8 cellular contexts compared by ENCODE assay signal in genomic region chr10:133379152-133379800, GRCh38. TPM values are rescaled to one million over a fixed set of nuclear protein-coding genes. Genes with fewer than 3 reads are reported as not detected.
DNase-seq lines count a peak whose midpoint lies in the region; ATAC-seq, FAIRE-seq and TF ChIP-seq lines count a peak whose summit lies in the region.

Gene PAOX, plus strand, starts transcription at chr10:133379262. Its CDS starts 55 bp downstream, at chr10:133379317.

- H3K9ac ChIP-seq in BLaER1 treated with 17β-estradiol and CSF1 and Interleukin-3, amounts not matched to agents 10 nM and 100 nM, result peak within 1 kb of the TSS; percentile 70 to 87 (median 79)
- peak within 1 kb of the TSS; percentile 47 for H3K9ac ChIP-seq in smooth muscle cell (ENCODE audit: low read depth)

- peaks cover 0 to 9% (median 0%) of the 10 kb centered on the region in 11 experiments; a peak in 3 of 22 replicates for H4K20me1 ChIP-seq in BLaER1 treated with 17β-estradiol and CSF1 and Interleukin-3, amounts not matched to agents 10 nM and 100 nM
- no peaks in the 10 kb centered on the region for H4K20me1 ChIP-seq in smooth muscle cell (ENCODE audit: low read depth)

- H3K27ac ChIP-seq in BLaER1 treated with 17β-estradiol and CSF1 and Interleukin-3, amounts not matched to agents 10 nM and 100 nM, result peak within 1 kb of the TSS; percentile 40 to 64 (median 59); a peak in 19 of 22 replicates
- H3K27ac ChIP-seq in smooth muscle cell (ENCODE audit: low read depth), result no peak within 1 kb of the TSS

- H3K4me2 ChIP-seq in BLaER1 treated with 17β-estradiol and CSF1 and Interleukin-3, amounts not matched to agents 10 nM and 100 nM, result peak within 1 kb of the TSS; percentile 95 to 100 (median 98)
- peak within 1 kb of the TSS; percentile 100 for H3K4me2 ChIP-seq in smooth muscle cell

- H3K4me3 ChIP-seq in BLaER1 treated with 17β-estradiol and CSF1 and Interleukin-3, amounts not matched to agents 10 nM and 100 nM, result peak within 1 kb of the TSS; percentile 69 to 90 (median 80)
- peak within 1 kb of the TSS; percentile 68 for H3K4me3 ChIP-seq in bronchial epithelial cell (ENCODE audit: low read depth, low read length)
- H3K4me3 ChIP-seq in smooth muscle cell, result peak within 1 kb of the TSS; percentile 88

- TF ChIP-seq CTCF in bronchial epithelial cell (IDR thresholded peaks at IDR 0.05; ENCODE audit: insufficient read depth, low read length, severe bottlenecking), result no peak
- TF ChIP-seq CTCF in smooth muscle cell (IDR thresholded peaks at IDR 0.05; ENCODE audit: borderline replicate concordance, insufficient read depth, poor library complexity, severe bottlenecking), result no peak

- ATAC-seq in HG03342 (IDR thresholded peaks at IDR 0.05; ENCODE audit: unreplicated experiment), result peak; percentile 58

- no peak for FAIRE-seq in bronchial epithelial cell (lab: Jason Lieb, UNC)

- peaks cover 35 to 74% (median 58%) of the 10 kb centered on the region in 10 experiments for H3K4me1 ChIP-seq in BLaER1 treated with 17β-estradiol and CSF1 and Interleukin-3, amounts not matched to agents 10 nM and 100 nM
- H3K4me1 ChIP-seq in smooth muscle cell (ENCODE audit: low read depth), result peaks cover 3% of the 10 kb centered on the region

- peaks cover 0 to 7% (median 0%) of the 10 kb centered on the region in 11 experiments; a peak in 1 of 22 replicates for H3K27me3 ChIP-seq in BLaER1 treated with 17β-estradiol and CSF1 and Interleukin-3, amounts not matched to agents 10 nM and 100 nM
- no peaks in the 10 kb centered on the region for H3K27me3 ChIP-seq in bronchial epithelial cell (ENCODE audit: control insufficient read depth, insufficient read depth, low read length)
- no peaks in the 10 kb centered on the region for H3K27me3 ChIP-seq in smooth muscle cell (ENCODE audit: low read depth)

- H2AFZ ChIP-seq in smooth muscle cell (ENCODE audit: low read depth), result peak within 1 kb of the TSS; percentile 98

- no peaks in the 10 kb centered on the region for H3K9me3 ChIP-seq in BLaER1 treated with 17β-estradiol and CSF1 and Interleukin-3, amounts not matched to agents 10 nM and 100 nM (replicated peaks in 1 of 11)
- no peaks in the 10 kb centered on the region for H3K9me3 ChIP-seq in smooth muscle cell (replicated peaks; ENCODE audit: low read depth)

- WGBS in smooth muscle cell (ENCODE audit: low lambda C conversion rate), result 1% methylated on average over 37 of the region's 78 CpGs

- H3K79me2 ChIP-seq in smooth muscle cell (ENCODE audit: low read depth), result no peaks in the 10 kb centered on the region

- peaks cover 6% of the 10 kb centered on the region for H3F3A ChIP-seq in smooth muscle cell (ENCODE audit: low read depth)

- TF ChIP-seq POLR2A in GM19193 (IDR thresholded peaks at IDR 0.05; ENCODE audit: extremely low read depth, insufficient read depth, insufficient read length), result peak; percentile 58

- DNase-seq in T-helper 9 cell (peak; percentile 54), bronchial epithelial cell (ENCODE audit: low read depth) (peak; percentile 55), iPS-NIHi7 (ENCODE audit: extremely low spot score) (peak; percentile 87), smooth muscle cell (lab: John Stamatoyannopoulos, UW; ENCODE audit: unreplicated experiment) (peak; percentile 28), NCI-H1092 (lab: John Stamatoyannopoulos, UW) (no peak)

- peaks cover 0 to 12% (median 0%) of the 10 kb centered on the region in 11 experiments; a peak in 1 of 22 replicates for H3K36me3 ChIP-seq in BLaER1 treated with 17β-estradiol and CSF1 and Interleukin-3, amounts not matched to agents 10 nM and 100 nM
- H3K36me3 ChIP-seq in bronchial epithelial cell (ENCODE audit: control insufficient read depth, insufficient read depth, low read length) (peaks cover 1% of the 10 kb centered on the region), smooth muscle cell (ENCODE audit: low read depth) (no peaks in the 10 kb centered on the region)

RNA-seq across cellular contexts. Expression of gene PAOX, which starts in this region (rescaled TPM):
- total RNA-seq in bronchial epithelial cell, result 5.0 and 9.6 TPM in 2 replicates
- 1.9 and 3.3 TPM in 2 replicates for total RNA-seq in smooth muscle cell
- polyA plus RNA-seq in smooth muscle cell, result 7.0 and 7.1 TPM in 2 replicates
